In the genomic region with DNA sequence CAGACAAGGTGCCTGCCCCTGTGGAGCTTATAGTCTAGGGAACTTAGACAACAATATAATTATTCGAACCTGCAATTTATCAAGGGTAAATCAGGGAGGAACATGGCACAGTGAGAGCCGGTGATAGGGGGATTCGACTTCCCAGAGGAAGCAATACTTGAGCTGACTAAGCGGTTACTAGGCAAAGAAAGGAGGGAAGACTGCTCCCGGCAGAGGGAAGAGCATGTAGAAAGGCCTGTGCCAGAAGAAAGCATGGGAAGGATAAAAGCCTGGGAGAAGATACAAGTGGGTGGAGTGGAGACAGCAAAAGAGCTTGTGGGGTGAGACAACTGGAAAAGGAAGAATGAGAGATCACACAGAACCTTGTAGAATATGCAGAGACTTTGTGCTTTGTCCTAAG, we compare ENCODE assay signal across 10 cellular contexts.
"Had no signal": no experiment of that assay in that cellular context is flagged by ENCODE, and none has a peak within 500 bp of the region (broad histone marks: within the 10 kb centered on the region; RNA-seq: fewer than 3 reads in every experiment).

No MANE protein-coding gene starts in this region.

- H3K79me2 ChIP-seq: hepatocyte had no signal

- H3K9me3 ChIP-seq: pancreas, upper lobe of right lung had no signal

- H3K27me3 ChIP-seq: hepatocyte, pancreas, upper lobe of right lung had no signal

- H3K36me3 ChIP-seq: pancreas, upper lobe of right lung had no signal

- DNase-seq: activated CD4-positive, alpha-beta T cell treated with anti-CD3 and anti-CD28 coated beads for 36 hours; activated CD4-positive, alpha-beta T cell treated with anti-CD3 and anti-CD28 coated beads, Interleukin-2, amount 50 U/mL, for 48 hours; central memory CD4-positive, alpha-beta T cell; endodermal cell; left cardiac atrium; natural killer cell; stimulated activated CD4-positive, alpha-beta T cell treated with anti-CD3 and anti-CD28 coated beads, Interleukin-4, amount 100 ng/mL, for 4 hours; upper lobe of right lung had no signal

- H3K4me3 ChIP-seq: hepatocyte, pancreas, upper lobe of right lung had no signal

- H2AFZ ChIP-seq: hepatocyte had no signal

- H3K4me1 ChIP-seq: pancreas, upper lobe of right lung had no signal

- H3K4me2 ChIP-seq: hepatocyte had no signal

- H3K27ac ChIP-seq: hepatocyte, pancreas, upper lobe of right lung had no signal
